9 cellular contexts compared by ENCODE assay signal in genomic region chr11:60840711-60841430, GRCh38. TPM values are rescaled to one million over a fixed set of nuclear protein-coding genes. Genes with fewer than 3 reads are reported as not detected.
DNase-seq lines count a peak whose midpoint lies in the region; ATAC-seq and TF ChIP-seq lines count a peak whose summit lies in the region.
"Had no signal": no experiment of that assay in that cellular context is flagged by ENCODE, and none has a peak within 500 bp of the region (broad histone marks: within the 10 kb centered on the region; RNA-seq: fewer than 3 reads in every experiment).

No MANE protein-coding gene starts in this region.

- TF ChIP-seq POLR2A in sigmoid colon (IDR thresholded peaks at IDR 0.05) = no peak

- peaks cover 38% of the 10 kb centered on the region for H3K4me1 ChIP-seq in SJSA1 (replicated peaks)
- H3K4me1 ChIP-seq in sigmoid colon = peaks cover 0 to 43% (median 39%) of the 10 kb centered on the region in 4 donors

- DNase-seq in EH (ENCODE audit: low read depth) (peak; percentile 96), SJSA1 (ENCODE audit: low read depth in 1 of 2, low spot score in 2 of 2) (peak; percentile 81 to 84), foreskin fibroblast (peak; percentile 85 to 92), sigmoid colon (peak; percentile 76), OCI-M2 (lab: John Stamatoyannopoulos, UW; ENCODE audit: unreplicated experiment) (no peak)

- ATAC-seq in HG02678 (IDR thresholded peaks at IDR 0.05; ENCODE audit: unreplicated experiment) (no peak), HG03159 (IDR thresholded peaks at IDR 0.05; ENCODE audit: unreplicated experiment) (no peak), GM21576 (IDR thresholded peaks at IDR 0.05; ENCODE audit: unreplicated experiment) (no peak)

- no peak for TF ChIP-seq EP300 in sigmoid colon (IDR thresholded peaks at IDR 0.05)

- no peak overlapping the region for H3K27ac ChIP-seq in SJSA1
- H3K27ac ChIP-seq in sigmoid colon = peak overlapping the region; percentile 67 to 73 (median 73)

- TF ChIP-seq CTCF in foreskin fibroblast (IDR thresholded peaks at IDR 0.05; ENCODE audit: low read depth, low read length) = no peak
- TF ChIP-seq CTCF in sigmoid colon (IDR thresholded peaks at IDR 0.05) = no peak

- WGBS in sigmoid colon, 2 donors = 83% methylated on average over 12 of the region's 12 CpGs

- peaks cover 18% of the 10 kb centered on the region for H3K36me3 ChIP-seq in SJSA1
- H3K36me3 ChIP-seq in sigmoid colon = no peaks in the 10 kb centered on the region

- H3K27me3 ChIP-seq in SJSA1 (replicated peaks) (no peaks in the 10 kb centered on the region; the same call in 1 of the 2 replicates), sigmoid colon (no peaks in the 10 kb centered on the region)

- intact Hi-C loops in sigmoid colon (cut with DNase I) = loop anchor here (5.0 kb wide), 2 partner anchors 64 to 321 kb away; partner anchors contain the start of gene VPS37C

- H3K4me3 ChIP-seq in SJSA1 = no peak overlapping the region
- H3K4me3 ChIP-seq in foreskin fibroblast (ENCODE audit: low read depth in 1 of 2, low read length in 2 of 2) = no peak overlapping the region
- peak overlapping the region in 1 of 4 donors; percentile 70 for H3K4me3 ChIP-seq in sigmoid colon

- no peaks in the 10 kb centered on the region for H3K9me3 ChIP-seq in SJSA1 (replicated peaks)
- H3K9me3 ChIP-seq in sigmoid colon = no peaks in the 10 kb centered on the region

RNA-seq across cellular contexts. Expression of gene CCDC86, which starts 1.0 kb away (rescaled TPM):
- 18.4 and 22.3 TPM in 2 replicates for total RNA-seq in SJSA1 (2014; rRNA removed; shearing (Covaris generic))
- 10 to 100 TPM in 2 of 4 donors, 1 to 10 TPM in 2; 8.6 to 12.0 (median 10.8) TPM for total RNA-seq in sigmoid colon
- polyA plus RNA-seq in sigmoid colon = 10 to 100 TPM in 1 of 3 donors, 1 to 10 TPM in 2; 4.8 to 24.0 (median 9.0) TPM

RNA-seq across cellular contexts. Expression of gene PTGDR2, which starts 14.9 kb away (rescaled TPM):
- 1.1 TPM in 1 of 2 replicates, not detected in the other for total RNA-seq in SJSA1 (2014; rRNA removed; shearing (Covaris generic))
- under 1 TPM in 3 of 4 donors, not detected in 1; 0.27 to 0.83 (median 0.71) TPM for total RNA-seq in sigmoid colon
- polyA plus RNA-seq in sigmoid colon = 1 to 10 TPM in 2 of 3 donors, under 1 TPM in 1; 0.60 to 2.2 (median 1.4) TPM

RNA-seq across cellular contexts. Expression of gene ZP1, which starts 26.5 kb away (rescaled TPM):
- not detected in 2 replicates for total RNA-seq in SJSA1 (2014; rRNA removed; shearing (Covaris generic))
- not detected for total RNA-seq in sigmoid colon
- under 1 TPM in 1 of 3 donors, not detected in 2; 0.15 TPM for polyA plus RNA-seq in sigmoid colon
- total RNA-seq: liver had no signal
- polyA plus RNA-seq: liver had no signal

RNA-seq across cellular contexts. Expression of gene MS4A10, which starts 55.7 kb away (rescaled TPM):
- not detected in 2 replicates for total RNA-seq in SJSA1 (2014; rRNA removed; shearing (Covaris generic))
- total RNA-seq in sigmoid colon = not detected
- polyA plus RNA-seq in sigmoid colon = not detected
- total RNA-seq: liver had no signal
- polyA plus RNA-seq: liver had no signal
